In the genomic region with DNA sequence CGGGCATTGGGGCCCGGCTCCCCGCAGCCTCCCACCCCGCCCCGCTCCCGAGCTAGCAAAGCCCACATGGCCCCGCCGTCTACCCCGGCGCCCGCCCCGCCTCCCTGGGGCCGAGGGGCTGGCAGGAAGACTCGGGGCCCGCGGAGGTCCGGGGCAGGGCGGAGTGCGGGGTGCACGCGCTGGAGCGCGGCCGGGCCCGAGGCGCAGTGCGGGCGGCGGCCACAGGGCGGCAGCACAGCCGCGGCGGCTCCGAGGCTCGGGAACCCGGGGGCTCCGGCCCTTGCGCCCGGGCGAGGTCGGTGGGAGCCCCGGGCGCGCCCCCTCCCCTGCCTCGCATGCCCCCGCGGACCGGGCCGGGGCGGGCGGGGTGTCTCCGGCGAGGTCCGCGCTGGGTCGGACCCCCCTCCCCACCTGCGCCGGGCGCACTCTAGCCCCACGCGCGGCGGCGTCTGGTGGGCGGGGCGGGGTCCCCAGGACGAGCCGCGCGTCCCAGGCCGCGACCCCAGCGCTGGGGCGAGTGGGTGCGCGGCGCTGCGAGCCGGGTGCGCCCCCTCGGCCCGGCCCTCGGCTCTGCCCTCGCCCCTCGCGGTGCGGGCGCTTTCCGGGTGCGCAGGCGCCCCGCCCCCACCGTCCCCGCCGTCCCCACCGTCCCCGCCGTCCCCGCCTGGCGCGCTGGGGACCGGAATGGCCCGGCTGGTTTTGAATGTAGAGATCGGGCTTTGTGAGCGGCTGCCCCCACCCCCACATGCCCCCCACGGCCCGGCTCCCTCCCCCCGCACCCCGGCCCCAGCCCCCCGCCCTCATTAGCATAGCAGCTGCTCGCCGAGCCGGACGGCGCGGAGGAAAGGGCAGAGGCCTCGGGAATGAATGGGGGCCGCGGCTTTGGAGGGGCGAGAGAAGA, we compare ENCODE assay signal across 8 cellular contexts. TPM values are rescaled to one million over a fixed set of nuclear protein-coding genes. Genes with fewer than 3 reads are reported as not detected.
DNase-seq lines count a peak whose midpoint lies in the region; ATAC-seq, FAIRE-seq and TF ChIP-seq lines count a peak whose summit lies in the region.

No MANE protein-coding gene starts in this region.

- H3K27ac Mint-ChIP-seq in activated B cell treated with CpG ODN at 0.5 μM for 24 hours, result no peak overlapping the region

- H3K4me3 ChIP-seq in mucosa of rectum (ENCODE audit: low read length in 2 of 2), result peak overlapping the region; percentile 82 to 87

- POLR2A ChIA-PET in activated B cell treated with CpG ODN at 0.5 μM for 24 hours (lab: Charles Lee), result interaction anchor here (1.0 kb wide), 1 partner anchor 166 kb away, joined by 3 read pairs; no protein-coding TSS in a partner anchor

- H3K27me3 ChIP-seq in mucosa of rectum (ENCODE audit: control insufficient read depth in 2 of 2, insufficient read depth in 2 of 2, low read length in 2 of 2), result peaks cover 3 to 20% of the 10 kb centered on the region in 2 donors

- H3K9me3 Mint-ChIP-seq in activated B cell treated with CpG ODN at 0.5 μM for 24 hours, result no peaks in the 10 kb centered on the region

- H3K4me1 ChIP-seq in mucosa of rectum (ENCODE audit: control insufficient read depth in 2 of 2, insufficient read depth in 2 of 2, low read length in 2 of 2), result peaks cover 31 to 48% of the 10 kb centered on the region in 2 donors

- CTCF ChIA-PET in activated B cell treated with CpG ODN at 0.5 μM for 24 hours (lab: Charles Lee), result interaction anchor here (2.0 kb wide), 1 partner anchor 11 kb away, joined by 4 read pairs; no protein-coding TSS in a partner anchor

- peaks cover 0 to 3% of the 10 kb centered on the region in 2 donors for H3K36me3 ChIP-seq in mucosa of rectum (ENCODE audit: control insufficient read depth in 2 of 2, insufficient read depth in 2 of 2, low read length in 2 of 2)

- H3K4me1 Mint-ChIP-seq in activated B cell treated with CpG ODN at 0.5 μM for 24 hours, result peaks cover 13% of the 10 kb centered on the region

- DNase-seq in Daoy (ENCODE audit: low read depth) (peak; percentile 70), activated B cell treated with CpG ODN at 0.5 μM for 24 hours (peak; percentile 75), ecto neural progenitor cell (ENCODE audit: low spot score) (peak; percentile 82), urothelium cell line (ENCODE audit: low spot score) (peak; percentile 89)

- peak overlapping the region; percentile 79 to 93 for H3K9ac ChIP-seq in mucosa of rectum (ENCODE audit: low read depth in 1 of 2, low read length in 2 of 2)

- H3K36me3 Mint-ChIP-seq in activated B cell treated with CpG ODN at 0.5 μM for 24 hours (ENCODE audit: low read depth), result no peaks in the 10 kb centered on the region

- no peak for FAIRE-seq in urothelium cell line (lab: Jason Lieb, UNC)

- no peak overlapping the region for H3K4me3 Mint-ChIP-seq in activated B cell treated with CpG ODN at 0.5 μM for 24 hours

- H3K27me3 Mint-ChIP-seq in activated B cell treated with CpG ODN at 0.5 μM for 24 hours, result peaks cover 26% of the 10 kb centered on the region

- H3K27ac ChIP-seq in mucosa of rectum (ENCODE audit: low read depth in 2 of 2, low read length in 2 of 2), result peak overlapping the region; percentile 94 to 95

- no peaks in the 10 kb centered on the region for H3K9me3 ChIP-seq in mucosa of rectum (ENCODE audit: control insufficient read depth in 2 of 2, low read length in 2 of 2)

- no peak for TF ChIP-seq CTCF in activated B cell treated with CpG ODN at 0.5 μM for 24 hours (IDR thresholded peaks at IDR 0.05)

- intact Hi-C loops in activated B cell treated with CpG ODN at 0.5 μM for 24 hours (cut with micrococcal nuclease), result loop anchor here (2.0 to 5.0 kb wide), 3 partner anchors 111 to 232 kb away; no protein-coding TSS in a partner anchor

- ATAC-seq in HG03066 (IDR thresholded peaks at IDR 0.05; ENCODE audit: low read depth, unreplicated experiment) (peak; percentile 52), activated B cell treated with CpG ODN at 0.5 μM for 24 hours (ENCODE audit: low read depth) (peak; percentile 93), HG02588 (IDR thresholded peaks at IDR 0.05; ENCODE audit: unreplicated experiment) (no peak), GM18867 (IDR thresholded peaks at IDR 0.05; ENCODE audit: unreplicated experiment) (no peak)

RNA-seq across cellular contexts. Expression of a gene that starts 6.5 kb away (rescaled TPM):
- total RNA-seq in Daoy (2014; rRNA removed; shearing (Covaris generic)), result 3.5 and 10.0 TPM in 2 replicates
- total RNA-seq in activated B cell treated with CpG ODN at 0.5 μM for 24 hours, result 1.9 and 3.0 TPM in 2 replicates

RNA-seq across cellular contexts. Expression of a gene that starts 18.0 kb away (rescaled TPM):
- total RNA-seq in Daoy (2014; rRNA removed; shearing (Covaris generic)), result 13.4 and 18.7 TPM in 2 replicates
- total RNA-seq in activated B cell treated with CpG ODN at 0.5 μM for 24 hours, result 7.9 and 9.1 TPM in 2 replicates

RNA-seq across cellular contexts. Expression of a gene that starts 40.4 kb away (rescaled TPM):
- 62.2 and 74.7 TPM in 2 replicates for total RNA-seq in Daoy (2014; rRNA removed; shearing (Covaris generic))
- 56.1 and 58.2 TPM in 2 replicates for total RNA-seq in activated B cell treated with CpG ODN at 0.5 μM for 24 hours

RNA-seq across cellular contexts. Expression of a gene that starts 44.5 kb away (rescaled TPM):
- not detected in 2 replicates for total RNA-seq in Daoy (2014; rRNA removed; shearing (Covaris generic))
- 0.37 TPM in 1 of 2 replicates, not detected in the other for total RNA-seq in activated B cell treated with CpG ODN at 0.5 μM for 24 hours

RNA-seq across cellular contexts. Expression of a gene that starts 54.5 kb away (rescaled TPM):
- total RNA-seq in Daoy (2014; rRNA removed; shearing (Covaris generic)), result 294 and 321 TPM in 2 replicates
- total RNA-seq in activated B cell treated with CpG ODN at 0.5 μM for 24 hours, result 182 and 197 TPM in 2 replicates

Comparison
In these comparisons a context has a peak if more than half of its experiments do, and no peak if none do; other contexts are left out.
1. ATAC-seq: peak in HG03066 (single experiment) and activated B cell treated with CpG ODN at 0.5 μM for 24 hours (single experiment); none in HG02588 (single experiment) and GM18867 (single experiment).
2. Peak in every context shown above with its lines, with median percentiles within 50 percentile points of each other: DNase-seq.